ENCODE assay signal across 1 cellular context in the genomic region with DNA sequence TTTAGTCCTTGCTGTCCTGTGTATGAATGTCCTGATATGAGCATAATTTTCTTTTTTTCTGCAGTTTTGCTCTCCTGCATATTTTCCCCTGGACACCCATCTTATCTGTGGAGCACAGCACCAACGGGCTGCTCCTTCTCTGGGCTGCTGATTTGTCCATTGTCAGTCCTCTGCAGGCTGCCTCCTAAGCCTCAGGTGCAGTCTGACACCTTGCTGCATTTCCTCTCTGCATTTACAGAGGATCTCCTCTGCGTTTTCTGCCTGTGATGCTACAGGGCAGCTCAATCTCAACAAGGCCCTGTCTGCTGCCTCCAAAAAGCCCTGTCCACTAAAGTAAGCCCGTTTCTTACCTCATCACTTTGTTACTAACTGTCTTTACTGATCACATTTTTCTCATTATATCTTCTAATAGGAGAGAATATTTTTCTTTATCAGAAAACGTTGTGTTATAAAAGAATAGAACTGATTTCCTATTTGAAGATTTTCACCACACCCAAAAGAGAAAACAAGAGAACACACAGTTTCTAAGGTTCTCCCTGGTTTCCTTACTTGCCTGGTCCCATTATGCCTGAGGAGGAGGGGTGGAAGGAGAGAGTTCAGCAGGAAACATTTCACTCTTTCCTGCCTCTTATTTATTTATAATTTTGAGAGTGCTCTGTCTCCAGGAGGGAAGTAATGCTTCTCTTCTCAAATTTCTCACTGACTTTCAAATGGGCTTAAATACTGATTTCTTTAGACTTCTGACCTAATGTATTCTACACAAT.
TF ChIP-seq lines count a peak whose summit lies in the region.

No MANE protein-coding gene starts in this region.

TF ChIP-seq in WTC11, 78 proteins besides CTCF, POLR2A, EP300 and RAD21 (continued from another document):
- no peak for TF ChIP-seq ZNF281 (CRISPR knock-in tag; IDR thresholded peaks at IDR 0.05)
- TF ChIP-seq ZNF232 (CRISPR knock-in tag; IDR thresholded peaks at IDR 0.05), result no peak
- TF ChIP-seq SMAD3 (CRISPR knock-in tag; IDR thresholded peaks at IDR 0.05; ENCODE audit: borderline replicate concordance), result no peak
- TF ChIP-seq NR2C2 (CRISPR knock-in tag; IDR thresholded peaks at IDR 0.05), result no peak
- no peak for TF ChIP-seq CREM (CRISPR knock-in tag; IDR thresholded peaks at IDR 0.05)
- TF ChIP-seq NFE2L1 (CRISPR knock-in tag; IDR thresholded peaks at IDR 0.05), result no peak
- no peak for TF ChIP-seq OVOL2 (CRISPR knock-in tag; IDR thresholded peaks at IDR 0.05; ENCODE audit: borderline replicate concordance)
- no peak for TF ChIP-seq STAT6 (CRISPR knock-in tag; conservative IDR thresholded peaks at IDR 0.05; ENCODE audit: low read depth)
- TF ChIP-seq FOXP1 (CRISPR knock-in tag; IDR thresholded peaks at IDR 0.05; ENCODE audit: borderline replicate concordance), result no peak
- TF ChIP-seq ZNF121 (CRISPR knock-in tag; IDR thresholded peaks at IDR 0.05), result no peak
